In genomic region chr2:25480561-25480960, GRCh38 we compare ENCODE assay signal across 18 cellular contexts.
A peak's percentile ranks its signal among the peaks of the same experiment; 100 is the strongest.
DNase-seq lines count a peak whose midpoint lies in the region; ATAC-seq, FAIRE-seq and TF ChIP-seq lines count a peak whose summit lies in the region.
"Had no signal": no experiment of that assay in that cellular context is flagged by ENCODE, and none has a peak within 500 bp of the region (broad histone marks: within the 10 kb centered on the region; RNA-seq: fewer than 3 reads in every experiment).

No MANE protein-coding gene starts in this region.

- no peak overlapping the region for H3K4me2 ChIP-seq in GM23338
- peak overlapping the region; percentile 34 for H3K4me2 ChIP-seq in smooth muscle cell

- no peaks in the 10 kb centered on the region for H3K9me2 ChIP-seq in GM23338 (ENCODE audit: insufficient read depth)

- ATAC-seq in GM23338 (no peak), HG02642 (IDR thresholded peaks at IDR 0.05; ENCODE audit: poor library complexity, unreplicated experiment) (no peak), GM21360 (IDR thresholded peaks at IDR 0.05; ENCODE audit: unreplicated experiment) (no peak)
- ATAC-seq: HCT116 had no signal

- H3K27me3 Mint-ChIP-seq in GM23338 (ENCODE audit: insufficient read depth, low read depth, poor library complexity): no peaks in the 10 kb centered on the region
- H3K27me3 Mint-ChIP-seq: B cell; CD4-positive, alpha-beta T cell had no signal

- no peaks in the 10 kb centered on the region for H3K79me2 ChIP-seq in GM23338 (replicated peaks; ENCODE audit: insufficient read depth)
- H3K79me2 ChIP-seq in smooth muscle cell (ENCODE audit: low read depth): no peaks in the 10 kb centered on the region

- no peaks in the 10 kb centered on the region for H3K27me3 ChIP-seq in GM23338 (ENCODE audit: insufficient read depth)
- H3K27me3 ChIP-seq in smooth muscle cell (ENCODE audit: low read depth): no peaks in the 10 kb centered on the region
- H3K27me3 ChIP-seq: MG63, Peyer's patch had no signal

- H3K36me3 ChIP-seq in GM23338 (ENCODE audit: insufficient read depth) (peaks cover 8% of the 10 kb centered on the region; the same call in 1 of the 2 replicates), smooth muscle cell (ENCODE audit: low read depth) (no peaks in the 10 kb centered on the region)
- H3K36me3 ChIP-seq: MG63, Peyer's patch had no signal

- no peaks in the 10 kb centered on the region for H3F3A ChIP-seq in GM23338 (replicated peaks; ENCODE audit: low read depth)
- H3F3A ChIP-seq in smooth muscle cell (ENCODE audit: low read depth): peaks cover 7% of the 10 kb centered on the region

- H2AFZ ChIP-seq in GM23338 (no peak overlapping the region), smooth muscle cell (ENCODE audit: low read depth) (peak overlapping the region; percentile 41)

- H3K4me1 Mint-ChIP-seq in GM23338: no peaks in the 10 kb centered on the region

- H4K20me1 ChIP-seq in GM23338 (replicated peaks; ENCODE audit: insufficient read depth) (no peaks in the 10 kb centered on the region), smooth muscle cell (ENCODE audit: low read depth) (no peaks in the 10 kb centered on the region)

- H3K9me3 ChIP-seq in smooth muscle cell (replicated peaks; ENCODE audit: low read depth): peaks cover 3% of the 10 kb centered on the region

- 40% methylated on average over 7 of the region's 7 CpGs for WGBS in smooth muscle cell (ENCODE audit: low lambda C conversion rate)

- DNase-seq in GM23338 (ENCODE audit: low spot score): no peak
- peak; percentile 8 for DNase-seq in SW480 (ENCODE audit: low spot score)
- peak; percentile 20 for DNase-seq in kidney tubule cell (ENCODE audit: low spot score)
- DNase-seq in smooth muscle cell (lab: John Stamatoyannopoulos, UW; ENCODE audit: unreplicated experiment): no peak
- no peak for DNase-seq in RCC 7860 (ENCODE audit: low spot score)
- DNase-seq: CD4-positive, alpha-beta T cell; DMS53; KBM-7; MG63; NCI-H1092 treated with DMSO at 0.1 percent for 48 hours; NCI-H524; Peyer's patch; Right ventricle myocardium superior had no signal

- peaks cover 12% of the 10 kb centered on the region; the same call in 2 of the 3 replicates for H3K36me3 Mint-ChIP-seq in GM23338 (ENCODE audit: low read depth)

- peak overlapping the region; percentile 17; the same call in 1 of the 2 replicates for H3K27ac ChIP-seq in GM23338 (ENCODE audit: low read depth)
- peak overlapping the region; percentile 66 for H3K27ac ChIP-seq in smooth muscle cell (ENCODE audit: low read depth)
- H3K27ac ChIP-seq: Peyer's patch, SK-N-MC had no signal

- H3K4me1 ChIP-seq in GM23338 (ENCODE audit: insufficient read depth) (no peaks in the 10 kb centered on the region), smooth muscle cell (ENCODE audit: low read depth) (peaks cover 4% of the 10 kb centered on the region)

- TF ChIP-seq CTCF in GM23338 (conservative IDR thresholded peaks at IDR 0.05; ENCODE audit: low read depth in 2 of 2): no peak
- no peak for TF ChIP-seq CTCF in smooth muscle cell (IDR thresholded peaks at IDR 0.05; ENCODE audit: borderline replicate concordance, insufficient read depth, poor library complexity, severe bottlenecking)

- H3K4me3 ChIP-seq in GM23338: no peak overlapping the region
- no peak overlapping the region for H3K4me3 ChIP-seq in smooth muscle cell
- H3K4me3 ChIP-seq: MG63, Peyer's patch, SK-N-MC had no signal

- H3K4me3 Mint-ChIP-seq in GM23338: no peak overlapping the region
- H3K4me3 Mint-ChIP-seq: B cell; CD4-positive, alpha-beta T cell had no signal

- H3K9ac ChIP-seq in smooth muscle cell (ENCODE audit: low read depth): no peak overlapping the region

- no peak for FAIRE-seq in RCC 7860 (lab: Jason Lieb, UNC)

- H3K9me3 Mint-ChIP-seq in GM23338: peaks cover 8% of the 10 kb centered on the region
- H3K9me3 Mint-ChIP-seq: CD4-positive, alpha-beta T cell had no signal

- no peak overlapping the region for H3K27ac Mint-ChIP-seq in GM23338
- H3K27ac Mint-ChIP-seq: B cell; CD4-positive, alpha-beta T cell had no signal

TF ChIP-seq in GM23338, 12 proteins besides CTCF, POLR2A, EP300 and RAD21:
- TF ChIP-seq ZNF331 (CRISPR knock-in tag; IDR thresholded peaks at IDR 0.05; ENCODE audit: low read depth) (no peak), EZH2phosphoT487 (IDR thresholded peaks at IDR 0.05; ENCODE audit: unreplicated experiment) (no peak)

Comparison
In these comparisons a context has a peak if more than half of its experiments do, and no peak if none do; other contexts are left out.
1. DNase-seq: peak in SW480 (single experiment) and kidney tubule cell (single experiment); none in GM23338 (single experiment), smooth muscle cell (single experiment) and RCC 7860 (single experiment).